ENCODE assay signal across 2 cellular contexts in genomic region chr11:528815-529728, GRCh38.
A peak's percentile ranks its signal among the peaks of the same experiment; 100 is the strongest.
TF ChIP-seq lines count a peak whose summit lies in the region.

No MANE protein-coding gene starts in this region.

TF ChIP-seq in HCT116, 20 proteins besides CTCF, POLR2A, EP300 and RAD21:
- TF ChIP-seq POLR2AphosphoS5 (IDR thresholded peaks at IDR 0.05; ENCODE audit: low read depth, low read length) (no peak), ELF1 (IDR thresholded peaks at IDR 0.05; ENCODE audit: borderline replicate concordance, low read depth) (no peak), EZH2phosphoT487 (IDR thresholded peaks at IDR 0.05; ENCODE audit: borderline replicate concordance) (no peak), ZNF274 (IDR thresholded peaks at IDR 0.05; ENCODE audit: low read depth, low read length) (no peak)

TF ChIP-seq in K562, 482 proteins besides CTCF, POLR2A, EP300 and RAD21:
- TF ChIP-seq ATF3 (IDR thresholded peaks at IDR 0.05) (0 out of 2 replicates have a peak, but pooled peaks have one; percentile 8), ATF3 (CRISPR knock-in tag; conservative IDR thresholded peaks at IDR 0.05) (no peak), MTA3 (IDR thresholded peaks at IDR 0.05; ENCODE audit: borderline replicate concordance) (no peak), NFATC3 (IDR thresholded peaks at IDR 0.05) (no peak), FOXK1 (CRISPR knock-in tag; IDR thresholded peaks at IDR 0.05; ENCODE audit: borderline replicate concordance) (no peak), POLR2G (IDR thresholded peaks at IDR 0.05; ENCODE audit: low read depth, low read length) (peak; percentile 22; the same call in 1 of the 2 replicates), RBM22 (IDR thresholded peaks at IDR 0.05; ENCODE audit: low read depth, low read length, poor library complexity, severe bottlenecking) (peak; percentile 72), KDM4B (IDR thresholded peaks at IDR 0.05; ENCODE audit: borderline replicate concordance in 2 of 2, low read depth in 1 of 2) (no peak), CREM (IDR thresholded peaks at IDR 0.05; ENCODE audit: low read depth) (0 out of 2 replicates have a peak, but pooled peaks have one; percentile 5)
